In the genomic region with DNA sequence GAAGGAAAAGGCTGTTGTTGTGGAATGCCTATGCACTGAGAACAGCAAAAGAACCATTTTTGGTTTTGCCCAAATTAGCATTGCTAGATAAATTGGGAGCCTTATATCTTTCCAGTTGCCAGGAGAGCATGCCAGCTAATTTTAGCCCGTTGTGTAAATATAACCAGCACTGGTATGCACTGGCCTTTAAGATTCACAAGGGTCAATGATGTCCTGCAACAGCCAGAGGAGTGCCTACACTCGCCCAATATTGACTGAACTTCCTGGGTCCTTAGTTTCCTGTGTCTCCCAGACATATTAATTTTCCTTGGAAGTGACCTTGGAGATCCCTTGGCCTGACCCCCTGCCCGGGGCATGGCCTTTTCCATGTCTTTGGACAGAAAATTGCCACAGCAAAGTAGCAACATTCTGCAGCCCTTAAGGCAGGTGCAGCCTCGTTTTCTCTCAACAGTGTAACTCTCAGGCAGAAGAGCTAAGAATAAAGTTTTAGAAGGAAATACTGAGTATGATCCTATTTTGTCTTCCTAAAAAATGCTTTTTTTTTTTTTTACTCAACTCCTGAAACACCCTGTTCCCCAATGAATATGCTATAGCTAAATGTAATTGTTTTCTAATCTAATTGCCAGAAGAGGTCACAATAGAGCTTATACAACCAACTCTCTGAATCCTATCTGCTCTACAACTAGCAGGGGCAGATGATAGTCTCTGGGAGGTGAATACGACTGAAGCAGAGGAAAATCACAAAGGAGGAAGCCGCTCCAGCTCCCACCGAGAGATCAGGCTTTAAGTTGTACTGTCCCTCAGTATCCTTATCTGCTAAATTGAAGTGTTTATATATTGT, we compare ENCODE assay signal across 8 cellular contexts.
A peak's percentile ranks its signal among the peaks of the same experiment; 100 is the strongest.
DNase-seq lines count a peak whose midpoint lies in the region; ATAC-seq and TF ChIP-seq lines count a peak whose summit lies in the region.

No MANE protein-coding gene starts in this region.

- DNase-seq in AG20443 (ENCODE audit: low spot score) (peak; percentile 34), WTC11 (ENCODE audit: low spot score) (no peak), iPS-NIHi7 (ENCODE audit: extremely low spot score) (peak; percentile 54), KG1 (lab: John Stamatoyannopoulos, UW) (no peak)
- DNase-seq in activated CD4-positive, CD25-positive, alpha-beta regulatory T cell treated with anti-CD3 and anti-CD28 coated beads, Interleukin-2, amount 50 U/mL, for 72 hours = no peak
- DNase-seq in NK-92 treated with Interleukin-12 subunit alpha and Interleukin-12 subunit beta, amount 100 ng/mL, for 24 hours (lab: John Stamatoyannopoulos, UW) = no peak

- ATAC-seq in HG02798 (IDR thresholded peaks at IDR 0.05; ENCODE audit: poor library complexity, unreplicated experiment) = peak; percentile 48
- ATAC-seq in WTC11 = peak; percentile 67
- ATAC-seq in GM18511 (IDR thresholded peaks at IDR 0.05; ENCODE audit: unreplicated experiment) = no peak

- H3K27me3 Mint-ChIP-seq in WTC11 (ENCODE audit: low read depth) = peaks cover 2% of the 10 kb centered on the region

- CTCF ChIA-PET in WTC11 (lab: Charles Lee) = interaction anchor here (0.7 to 2.1 kb wide), 7 partner anchors 10 to 210 kb away, joined by 3 to 12 read pairs (median 4); no protein-coding TSS in a partner anchor

- no peak for TF ChIP-seq CTCF in WTC11 (IDR thresholded peaks at IDR 0.05)

- no peak overlapping the region for H3K27ac Mint-ChIP-seq in WTC11

- H3K9me3 Mint-ChIP-seq in WTC11 = peaks cover 25% of the 10 kb centered on the region

- H3K36me3 Mint-ChIP-seq in WTC11 = peaks cover 7% of the 10 kb centered on the region

- H3K4me1 Mint-ChIP-seq in WTC11 = no peaks in the 10 kb centered on the region

- POLR2A ChIA-PET in WTC11 (lab: Charles Lee) = no interaction called here

- no peak overlapping the region for H3K4me3 Mint-ChIP-seq in WTC11

TF ChIP-seq in WTC11, 78 proteins besides CTCF, POLR2A, EP300 and RAD21 (continues in another document):
- TF ChIP-seq, protein P1, sequence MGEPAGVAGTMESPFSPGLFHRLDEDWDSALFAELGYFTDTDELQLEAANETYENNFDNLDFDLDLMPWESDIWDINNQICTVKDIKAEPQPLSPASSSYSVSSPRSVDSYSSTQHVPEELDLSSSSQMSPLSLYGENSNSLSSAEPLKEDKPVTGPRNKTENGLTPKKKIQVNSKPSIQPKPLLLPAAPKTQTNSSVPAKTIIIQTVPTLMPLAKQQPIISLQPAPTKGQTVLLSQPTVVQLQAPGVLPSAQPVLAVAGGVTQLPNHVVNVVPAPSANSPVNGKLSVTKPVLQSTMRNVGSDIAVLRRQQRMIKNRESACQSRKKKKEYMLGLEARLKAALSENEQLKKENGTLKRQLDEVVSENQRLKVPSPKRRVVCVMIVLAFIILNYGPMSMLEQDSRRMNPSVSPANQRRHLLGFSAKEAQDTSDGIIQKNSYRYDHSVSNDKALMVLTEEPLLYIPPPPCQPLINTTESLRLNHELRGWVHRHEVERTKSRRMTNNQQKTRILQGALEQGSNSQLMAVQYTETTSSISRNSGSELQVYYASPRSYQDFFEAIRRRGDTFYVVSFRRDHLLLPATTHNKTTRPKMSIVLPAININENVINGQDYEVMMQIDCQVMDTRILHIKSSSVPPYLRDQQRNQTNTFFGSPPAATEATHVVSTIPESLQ (CRISPR knock-in tag; IDR thresholded peaks at IDR 0.05) = no peak
- TF ChIP-seq, protein P2, sequence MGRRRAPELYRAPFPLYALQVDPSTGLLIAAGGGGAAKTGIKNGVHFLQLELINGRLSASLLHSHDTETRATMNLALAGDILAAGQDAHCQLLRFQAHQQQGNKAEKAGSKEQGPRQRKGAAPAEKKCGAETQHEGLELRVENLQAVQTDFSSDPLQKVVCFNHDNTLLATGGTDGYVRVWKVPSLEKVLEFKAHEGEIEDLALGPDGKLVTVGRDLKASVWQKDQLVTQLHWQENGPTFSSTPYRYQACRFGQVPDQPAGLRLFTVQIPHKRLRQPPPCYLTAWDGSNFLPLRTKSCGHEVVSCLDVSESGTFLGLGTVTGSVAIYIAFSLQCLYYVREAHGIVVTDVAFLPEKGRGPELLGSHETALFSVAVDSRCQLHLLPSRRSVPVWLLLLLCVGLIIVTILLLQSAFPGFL (CRISPR knock-in tag; IDR thresholded peaks at IDR 0.05; ENCODE audit: borderline replicate concordance) = no peak
- TF ChIP-seq MXD4 (CRISPR knock-in tag; IDR thresholded peaks at IDR 0.05; ENCODE audit: borderline replicate concordance) (no peak), ESRRA (CRISPR knock-in tag; IDR thresholded peaks at IDR 0.05; ENCODE audit: borderline replicate concordance) (no peak), TCF7 (CRISPR knock-in tag; IDR thresholded peaks at IDR 0.05; ENCODE audit: low read depth) (no peak), GABPB1 (CRISPR knock-in tag; IDR thresholded peaks at IDR 0.05) (no peak)
- TF ChIP-seq, protein P3, sequence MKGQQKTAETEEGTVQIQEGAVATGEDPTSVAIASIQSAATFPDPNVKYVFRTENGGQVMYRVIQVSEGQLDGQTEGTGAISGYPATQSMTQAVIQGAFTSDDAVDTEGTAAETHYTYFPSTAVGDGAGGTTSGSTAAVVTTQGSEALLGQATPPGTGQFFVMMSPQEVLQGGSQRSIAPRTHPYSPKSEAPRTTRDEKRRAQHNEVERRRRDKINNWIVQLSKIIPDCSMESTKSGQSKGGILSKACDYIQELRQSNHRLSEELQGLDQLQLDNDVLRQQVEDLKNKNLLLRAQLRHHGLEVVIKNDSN (CRISPR knock-in tag; IDR thresholded peaks at IDR 0.05) = no peak
- TF ChIP-seq, protein P4, sequence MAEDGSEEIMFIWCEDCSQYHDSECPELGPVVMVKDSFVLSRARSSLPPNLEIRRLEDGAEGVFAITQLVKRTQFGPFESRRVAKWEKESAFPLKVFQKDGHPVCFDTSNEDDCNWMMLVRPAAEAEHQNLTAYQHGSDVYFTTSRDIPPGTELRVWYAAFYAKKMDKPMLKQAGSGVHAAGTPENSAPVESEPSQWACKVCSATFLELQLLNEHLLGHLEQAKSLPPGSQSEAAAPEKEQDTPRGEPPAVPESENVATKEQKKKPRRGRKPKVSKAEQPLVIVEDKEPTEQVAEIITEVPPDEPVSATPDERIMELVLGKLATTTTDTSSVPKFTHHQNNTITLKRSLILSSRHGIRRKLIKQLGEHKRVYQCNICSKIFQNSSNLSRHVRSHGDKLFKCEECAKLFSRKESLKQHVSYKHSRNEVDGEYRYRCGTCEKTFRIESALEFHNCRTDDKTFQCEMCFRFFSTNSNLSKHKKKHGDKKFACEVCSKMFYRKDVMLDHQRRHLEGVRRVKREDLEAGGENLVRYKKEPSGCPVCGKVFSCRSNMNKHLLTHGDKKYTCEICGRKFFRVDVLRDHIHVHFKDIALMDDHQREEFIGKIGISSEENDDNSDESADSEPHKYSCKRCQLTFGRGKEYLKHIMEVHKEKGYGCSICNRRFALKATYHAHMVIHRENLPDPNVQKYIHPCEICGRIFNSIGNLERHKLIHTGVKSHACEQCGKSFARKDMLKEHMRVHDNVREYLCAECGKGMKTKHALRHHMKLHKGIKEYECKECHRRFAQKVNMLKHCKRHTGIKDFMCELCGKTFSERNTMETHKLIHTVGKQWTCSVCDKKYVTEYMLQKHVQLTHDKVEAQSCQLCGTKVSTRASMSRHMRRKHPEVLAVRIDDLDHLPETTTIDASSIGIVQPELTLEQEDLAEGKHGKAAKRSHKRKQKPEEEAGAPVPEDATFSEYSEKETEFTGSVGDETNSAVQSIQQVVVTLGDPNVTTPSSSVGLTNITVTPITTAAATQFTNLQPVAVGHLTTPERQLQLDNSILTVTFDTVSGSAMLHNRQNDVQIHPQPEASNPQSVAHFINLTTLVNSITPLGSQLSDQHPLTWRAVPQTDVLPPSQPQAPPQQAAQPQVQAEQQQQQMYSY (CRISPR knock-in tag; IDR thresholded peaks at IDR 0.05) = no peak
- TF ChIP-seq, protein P5, sequence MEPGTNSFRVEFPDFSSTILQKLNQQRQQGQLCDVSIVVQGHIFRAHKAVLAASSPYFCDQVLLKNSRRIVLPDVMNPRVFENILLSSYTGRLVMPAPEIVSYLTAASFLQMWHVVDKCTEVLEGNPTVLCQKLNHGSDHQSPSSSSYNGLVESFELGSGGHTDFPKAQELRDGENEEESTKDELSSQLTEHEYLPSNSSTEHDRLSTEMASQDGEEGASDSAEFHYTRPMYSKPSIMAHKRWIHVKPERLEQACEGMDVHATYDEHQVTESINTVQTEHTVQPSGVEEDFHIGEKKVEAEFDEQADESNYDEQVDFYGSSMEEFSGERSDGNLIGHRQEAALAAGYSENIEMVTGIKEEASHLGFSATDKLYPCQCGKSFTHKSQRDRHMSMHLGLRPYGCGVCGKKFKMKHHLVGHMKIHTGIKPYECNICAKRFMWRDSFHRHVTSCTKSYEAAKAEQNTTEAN (CRISPR knock-in tag; IDR thresholded peaks at IDR 0.05) = no peak
- TF ChIP-seq, protein P6, sequence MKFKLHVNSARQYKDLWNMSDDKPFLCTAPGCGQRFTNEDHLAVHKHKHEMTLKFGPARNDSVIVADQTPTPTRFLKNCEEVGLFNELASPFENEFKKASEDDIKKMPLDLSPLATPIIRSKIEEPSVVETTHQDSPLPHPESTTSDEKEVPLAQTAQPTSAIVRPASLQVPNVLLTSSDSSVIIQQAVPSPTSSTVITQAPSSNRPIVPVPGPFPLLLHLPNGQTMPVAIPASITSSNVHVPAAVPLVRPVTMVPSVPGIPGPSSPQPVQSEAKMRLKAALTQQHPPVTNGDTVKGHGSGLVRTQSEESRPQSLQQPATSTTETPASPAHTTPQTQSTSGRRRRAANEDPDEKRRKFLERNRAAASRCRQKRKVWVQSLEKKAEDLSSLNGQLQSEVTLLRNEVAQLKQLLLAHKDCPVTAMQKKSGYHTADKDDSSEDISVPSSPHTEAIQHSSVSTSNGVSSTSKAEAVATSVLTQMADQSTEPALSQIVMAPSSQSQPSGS (CRISPR knock-in tag; IDR thresholded peaks at IDR 0.05; ENCODE audit: borderline replicate concordance, low read depth) = no peak

Comparison
In these comparisons a context has a peak if more than half of its experiments do, and no peak if none do; other contexts are left out.
1. DNase-seq: peak in AG20443 (single experiment) and iPS-NIHi7 (single experiment); none in WTC11 (single experiment), KG1 (single experiment), activated CD4-positive, CD25-positive, alpha-beta regulatory T cell treated with anti-CD3 and anti-CD28 coated beads, Interleukin-2, amount 50 U/mL, for 72 hours (single experiment) and NK-92 treated with Interleukin-12 subunit alpha and Interleukin-12 subunit beta, amount 100 ng/mL, for 24 hours (single experiment).